1 cellular context compared by ENCODE assay signal in the genomic region with DNA sequence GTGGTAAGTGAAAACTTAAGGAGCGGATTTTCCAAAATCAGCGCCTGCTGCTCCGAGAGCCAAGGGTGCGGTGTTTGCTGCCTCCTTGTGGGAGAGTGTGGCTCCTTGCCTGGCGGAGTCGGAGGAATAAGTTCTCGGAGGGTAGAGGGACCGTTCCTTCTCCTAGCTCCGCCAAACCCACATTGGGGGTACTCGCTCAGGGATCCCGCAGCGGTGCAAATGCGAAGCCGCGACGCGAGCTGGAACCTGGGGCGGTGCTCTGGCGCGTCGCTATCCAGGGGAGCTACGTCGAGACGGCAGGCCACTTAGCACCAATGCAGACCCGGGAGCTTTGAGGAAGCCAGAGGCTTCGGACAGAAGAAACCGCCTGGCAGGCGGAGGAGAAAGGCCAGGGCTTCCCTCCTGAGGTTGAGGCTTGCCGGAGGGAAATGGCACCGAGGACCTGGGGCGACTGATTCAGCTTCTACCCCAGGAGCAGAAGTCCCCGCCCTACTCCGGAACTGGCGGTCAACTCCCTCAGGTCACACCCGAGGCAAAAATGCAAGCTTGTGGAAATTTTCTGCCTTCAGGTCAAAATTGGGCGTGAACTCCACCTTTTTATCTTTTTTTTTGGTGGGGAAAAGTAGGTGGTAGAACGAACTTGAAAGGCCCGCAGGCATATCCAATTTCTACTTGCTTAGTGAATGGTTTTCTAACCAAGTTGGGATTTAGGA.
TF ChIP-seq lines count a peak whose summit lies in the region.

No MANE protein-coding gene starts in this region.

TF ChIP-seq in K562, 482 proteins besides CTCF, POLR2A, EP300 and RAD21 (continues in another document):
- no peak for TF ChIP-seq DMBX1 (CRISPR knock-in tag; IDR thresholded peaks at IDR 0.05; ENCODE audit: borderline replicate concordance)
- no peak for TF ChIP-seq PHF21A (IDR thresholded peaks at IDR 0.05; ENCODE audit: borderline replicate concordance, low read depth)
- TF ChIP-seq KDM2B (CRISPR knock-in tag; IDR thresholded peaks at IDR 0.05), result no peak
- TF ChIP-seq CC2D1A (IDR thresholded peaks at IDR 0.05), result peak; percentile 47; the same call in 1 of the 2 replicates
- TF ChIP-seq ZNF583 (CRISPR knock-in tag; IDR thresholded peaks at IDR 0.05), result no peak
- TF ChIP-seq ZNF707 (CRISPR knock-in tag; conservative IDR thresholded peaks at IDR 0.05), result no peak
- peak; percentile 98 for TF ChIP-seq ETV5 (CRISPR knock-in tag; IDR thresholded peaks at IDR 0.05; ENCODE audit: low read depth)
- no peak for TF ChIP-seq BCL6 (CRISPR knock-in tag; IDR thresholded peaks at IDR 0.05)
- TF ChIP-seq ARID2 (IDR thresholded peaks at IDR 0.05), result 0 out of 2 replicates have a peak, but pooled peaks have one; percentile 20
- TF ChIP-seq CBX1 (IDR thresholded peaks at IDR 0.05; ENCODE audit: low read depth), result no peak; the same call in 1 of the 2 replicates
- TF ChIP-seq SPI1 (IDR thresholded peaks at IDR 0.05; ENCODE audit: borderline replicate concordance, low read depth, low read length), result peak; percentile 67; the same call in 1 of the 2 replicates
- TF ChIP-seq ZNF551 (CRISPR knock-in tag; IDR thresholded peaks at IDR 0.05), result no peak
- peak; percentile 73 for TF ChIP-seq RBM39 (optimal IDR thresholded peaks at IDR 0.05; ENCODE audit: low read depth, low read length)
- no peak for TF ChIP-seq RHOXF2B (CRISPR knock-in tag; conservative IDR thresholded peaks at IDR 0.05)
- peak in 1 of 3 experiments; percentile 68; a peak in 1 of 6 replicates for TF ChIP-seq ZBTB11 (CRISPR knock-in tag; IDR thresholded peaks at IDR 0.05)
- no peak for TF ChIP-seq RFX5 (IDR thresholded peaks at IDR 0.05; ENCODE audit: low read depth, low read length)
- TF ChIP-seq CCNT2 (IDR thresholded peaks at IDR 0.05; ENCODE audit: borderline replicate concordance, extremely low read depth, insufficient read length, low read depth, low read length), result peak; percentile 44
- TF ChIP-seq ZC3H4 (CRISPR knock-in tag; IDR thresholded peaks at IDR 0.05; ENCODE audit: borderline replicate concordance), result no peak
- TF ChIP-seq CTBP1 (IDR thresholded peaks at IDR 0.05; ENCODE audit: borderline replicate concordance), result no peak; the same call in 1 of the 2 replicates
- TF ChIP-seq ZSCAN32 (CRISPR knock-in tag; IDR thresholded peaks at IDR 0.05), result no peak
- TF ChIP-seq HCFC1 (IDR thresholded peaks at IDR 0.05; ENCODE audit: low read depth, low read length), result no peak
- TF ChIP-seq, protein P1, sequence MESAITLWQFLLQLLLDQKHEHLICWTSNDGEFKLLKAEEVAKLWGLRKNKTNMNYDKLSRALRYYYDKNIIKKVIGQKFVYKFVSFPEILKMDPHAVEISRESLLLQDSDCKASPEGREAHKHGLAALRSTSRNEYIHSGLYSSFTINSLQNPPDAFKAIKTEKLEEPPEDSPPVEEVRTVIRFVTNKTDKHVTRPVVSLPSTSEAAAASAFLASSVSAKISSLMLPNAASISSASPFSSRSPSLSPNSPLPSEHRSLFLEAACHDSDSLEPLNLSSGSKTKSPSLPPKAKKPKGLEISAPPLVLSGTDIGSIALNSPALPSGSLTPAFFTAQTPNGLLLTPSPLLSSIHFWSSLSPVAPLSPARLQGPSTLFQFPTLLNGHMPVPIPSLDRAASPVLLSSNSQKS (CRISPR knock-in tag; IDR thresholded peaks at IDR 0.05), result no peak
- TF ChIP-seq HEY1 (CRISPR knock-in tag; IDR thresholded peaks at IDR 0.05; ENCODE audit: borderline replicate concordance), result no peak
- TF ChIP-seq E2F3 (CRISPR knock-in tag; IDR thresholded peaks at IDR 0.05), result no peak
- TF ChIP-seq MYBL2 (IDR thresholded peaks at IDR 0.05; ENCODE audit: low read depth), result no peak
- no peak for TF ChIP-seq MYBL2 (CRISPR knock-in tag; IDR thresholded peaks at IDR 0.05; ENCODE audit: borderline replicate concordance)
- no peak for TF ChIP-seq ZNF449 (CRISPR knock-in tag; IDR thresholded peaks at IDR 0.05)
- TF ChIP-seq ZNF23 (CRISPR knock-in tag; IDR thresholded peaks at IDR 0.05), result no peak
- no peak for TF ChIP-seq U2AF1 (optimal IDR thresholded peaks at IDR 0.05; ENCODE audit: low read depth, low read length)
- TF ChIP-seq SMARCA4 (IDR thresholded peaks at IDR 0.05), result peak; percentile 61
- TF ChIP-seq LCOR (CRISPR knock-in tag; IDR thresholded peaks at IDR 0.05), result peak; percentile 63; the same call in 1 of the 2 replicates
- TF ChIP-seq, protein P2, sequence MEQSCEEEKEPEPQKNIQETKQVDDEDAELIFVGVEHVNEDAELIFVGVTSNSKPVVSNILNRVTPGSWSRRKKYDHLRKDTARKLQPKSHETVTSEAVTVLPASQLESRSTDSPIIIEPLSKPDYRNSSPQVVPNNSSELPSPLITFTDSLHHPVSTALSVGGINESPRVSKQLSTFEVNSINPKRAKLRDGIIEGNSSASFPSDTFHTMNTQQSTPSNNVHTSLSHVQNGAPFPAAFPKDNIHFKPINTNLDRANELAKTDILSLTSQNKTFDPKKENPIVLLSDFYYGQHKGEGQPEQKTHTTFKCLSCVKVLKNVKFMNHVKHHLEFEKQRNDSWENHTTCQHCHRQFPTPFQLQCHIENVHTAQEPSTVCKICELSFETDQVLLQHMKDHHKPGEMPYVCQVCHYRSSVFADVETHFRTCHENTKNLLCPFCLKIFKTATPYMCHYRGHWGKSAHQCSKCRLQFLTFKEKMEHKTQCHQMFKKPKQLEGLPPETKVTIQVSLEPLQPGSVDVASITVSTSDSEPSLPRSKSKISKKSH (CRISPR knock-in tag; IDR thresholded peaks at IDR 0.05), result no peak
- peak; percentile 22; the same call in 1 of the 2 replicates for TF ChIP-seq CREB3L1 (IDR thresholded peaks at IDR 0.05; ENCODE audit: borderline replicate concordance, low read depth)
- TF ChIP-seq EWSR1 (IDR thresholded peaks at IDR 0.05; ENCODE audit: borderline replicate concordance, low read depth, partially characterized antibody), result no peak
- peak; percentile 29; the same call in 1 of the 2 replicates for TF ChIP-seq NFIC (IDR thresholded peaks at IDR 0.05)
- no peak for TF ChIP-seq HMG20A (CRISPR knock-in tag; conservative IDR thresholded peaks at IDR 0.05)
- 0 out of 4 replicates have a peak, but pooled peaks have one; percentile 20 to 27 for TF ChIP-seq TRIM24 (IDR thresholded peaks at IDR 0.05)
- peak; percentile 52; the same call in 1 of the 2 replicates for TF ChIP-seq JUND (IDR thresholded peaks at IDR 0.05; ENCODE audit: borderline replicate concordance, low read depth, low read length)
- peak; percentile 48; the same call in 1 of the 3 replicates for TF ChIP-seq JUND (tag; IDR thresholded peaks at IDR 0.05; ENCODE audit: borderline replicate concordance, low read depth, low read length)
- peak; percentile 62 for TF ChIP-seq ZFX (CRISPR knock-in tag; IDR thresholded peaks at IDR 0.05)
- no peak for TF ChIP-seq CBX8 (IDR thresholded peaks at IDR 0.05; ENCODE audit: borderline replicate concordance, extremely low read depth, low read depth, low read length, poor library complexity, severe bottlenecking)
- TF ChIP-seq NFRKB (IDR thresholded peaks at IDR 0.05; ENCODE audit: low read depth), result peak; percentile 82; the same call in 1 of the 2 replicates
- no peak for TF ChIP-seq PTRF (tag; IDR thresholded peaks at IDR 0.05)
- TF ChIP-seq ELF1 (tag; IDR thresholded peaks at IDR 0.05), result peak; percentile 40; the same call in 1 of the 2 replicates
- 0 out of 4 replicates have a peak, but pooled peaks of 1 of the 2 experiments have one; percentile 12 for TF ChIP-seq NONO (IDR thresholded peaks at IDR 0.05; ENCODE audit: low read depth in 2 of 2, low read length in 1 of 2)
- no peak for TF ChIP-seq ELF4 (CRISPR knock-in tag; IDR thresholded peaks at IDR 0.05)
- TF ChIP-seq KAT7 (CRISPR knock-in tag; IDR thresholded peaks at IDR 0.05; ENCODE audit: borderline replicate concordance), result peak; percentile 73; the same call in 1 of the 2 replicates
- no peak for TF ChIP-seq PTTG1 (tag; IDR thresholded peaks at IDR 0.05; ENCODE audit: low read depth)
- TF ChIP-seq ZNF445 (CRISPR knock-in tag; IDR thresholded peaks at IDR 0.05; ENCODE audit: low read depth), result no peak
- TF ChIP-seq LEF1 (IDR thresholded peaks at IDR 0.05), result peak; percentile 86
- TF ChIP-seq KLF13 (tag; IDR thresholded peaks at IDR 0.05; ENCODE audit: borderline replicate concordance, low read depth), result no peak
- TF ChIP-seq ZMIZ1 (IDR thresholded peaks at IDR 0.05; ENCODE audit: low read depth in 2 of 2, low read length in 2 of 2), result 0 out of 4 replicates have a peak, but pooled peaks of 1 of the 2 experiments have one; percentile 34
- TF ChIP-seq KAT8 (IDR thresholded peaks at IDR 0.05; ENCODE audit: low read depth), result no peak
- no peak for TF ChIP-seq ZBTB49 (CRISPR knock-in tag; IDR thresholded peaks at IDR 0.05; ENCODE audit: borderline replicate concordance)
- TF ChIP-seq MTA1 (IDR thresholded peaks at IDR 0.05; ENCODE audit: borderline replicate concordance), result no peak
